ENCODE assay signal across 8 cellular contexts in genomic region chr19:38669532-38669931, GRCh38. TPM values are rescaled to one million over a fixed set of nuclear protein-coding genes. Genes with fewer than 3 reads are reported as not detected.
DNase-seq lines count a peak whose midpoint lies in the region; ATAC-seq and TF ChIP-seq lines count a peak whose summit lies in the region.

No MANE protein-coding gene starts in this region.

- H3K4me1 Mint-ChIP-seq in CD8-positive, alpha-beta T cell (ENCODE audit: low read depth) = peaks cover 71% of the 10 kb centered on the region
- peaks cover 87% of the 10 kb centered on the region for H3K4me1 Mint-ChIP-seq in dendritic cell treated with granulocyte-macrophage colony-stimulating factor and Interleukin-4, amounts not matched to agents 40 ng/mL and 50 ng/mL, for 4 days (ENCODE audit: low read depth)

- CTCF ChIA-PET in CD8-positive, alpha-beta T cell (lab: Charles Lee) = interaction anchor here (0.7 to 1.7 kb wide), 6 partner anchors 11 to 33 kb away, joined by 3 to 7 read pairs (median 4); no protein-coding TSS in a partner anchor

- no peak overlapping the region for H3K4me3 ChIP-seq in CD8-positive, alpha-beta T cell (ENCODE audit: low read depth, low read length)
- H3K4me3 ChIP-seq in NB4 (ENCODE audit: low read depth, low read length) (no peak overlapping the region), neutrophil (ENCODE audit: low read depth in 1 of 2, low read length in 1 of 2) (peak overlapping the region; percentile 10 to 31)

- H3K4me3 Mint-ChIP-seq in CD8-positive, alpha-beta T cell = peak overlapping the region; percentile 52
- no peak overlapping the region for H3K4me3 Mint-ChIP-seq in dendritic cell treated with granulocyte-macrophage colony-stimulating factor and Interleukin-4, amounts not matched to agents 40 ng/mL and 50 ng/mL, for 4 days

- H3K9me3 Mint-ChIP-seq in CD8-positive, alpha-beta T cell = no peaks in the 10 kb centered on the region
- H3K9me3 Mint-ChIP-seq in dendritic cell treated with granulocyte-macrophage colony-stimulating factor and Interleukin-4, amounts not matched to agents 40 ng/mL and 50 ng/mL, for 4 days = no peaks in the 10 kb centered on the region

- intact Hi-C loops in CD8-positive, alpha-beta T cell (cut with DNase I, micrococcal nuclease) = no loop called here
- intact Hi-C loops in dendritic cell treated with granulocyte-macrophage colony-stimulating factor and Interleukin-4, amounts not matched to agents 40 ng/mL and 50 ng/mL, for 4 days (cut with micrococcal nuclease) = loop anchor here (2.0 kb wide), 1 partner anchor 17 kb away; no protein-coding TSS in a partner anchor

- peak overlapping the region; percentile 8 for H3K27ac Mint-ChIP-seq in CD8-positive, alpha-beta T cell
- peak overlapping the region; percentile 84 for H3K27ac Mint-ChIP-seq in dendritic cell treated with granulocyte-macrophage colony-stimulating factor and Interleukin-4, amounts not matched to agents 40 ng/mL and 50 ng/mL, for 4 days

- no peaks in the 10 kb centered on the region for H3K9me3 ChIP-seq in CD8-positive, alpha-beta T cell (ENCODE audit: low read length)
- H3K9me3 ChIP-seq in neutrophil = no peaks in the 10 kb centered on the region

- TF ChIP-seq POLR2A in NB4 (IDR thresholded peaks at IDR 0.05; ENCODE audit: extremely low read depth, insufficient read length) = no peak

- DNase-seq in CD8-positive, alpha-beta T cell = peak in 5 of 7 experiments; percentile 37 to 70 (median 50)
- DNase-seq in NB4 (ENCODE audit: low read depth) (peak; percentile 69), NCI-H187 (lab: John Stamatoyannopoulos, UW) (no peak), NCI-H526 treated with DMSO at 0.1 percent for 48 hours (lab: John Stamatoyannopoulos, UW) (no peak)

- no peak overlapping the region for H3K27ac ChIP-seq in CD8-positive, alpha-beta T cell (ENCODE audit: low read depth, low read length)
- H3K27ac ChIP-seq in neutrophil = peak overlapping the region; percentile 88

- no peaks in the 10 kb centered on the region for H3K36me3 ChIP-seq in CD8-positive, alpha-beta T cell (ENCODE audit: insufficient read depth, low read length)
- no peaks in the 10 kb centered on the region for H3K36me3 ChIP-seq in neutrophil

- TF ChIP-seq CTCF in CD8-positive, alpha-beta T cell (IDR thresholded peaks at IDR 0.05) = no peak
- TF ChIP-seq CTCF in NB4 (IDR thresholded peaks at IDR 0.05; ENCODE audit: low read depth, low read length) (no peak), neutrophil (IDR thresholded peaks at IDR 0.05) (no peak)

- peak; percentile 42 for ATAC-seq in CD8-positive, alpha-beta T cell
- ATAC-seq in HG03442 (IDR thresholded peaks at IDR 0.05; ENCODE audit: unreplicated experiment) = no peak
- ATAC-seq in HG03378 (IDR thresholded peaks at IDR 0.05; ENCODE audit: unreplicated experiment) = no peak

- H3K36me3 Mint-ChIP-seq in CD8-positive, alpha-beta T cell = peaks cover 3% of the 10 kb centered on the region
- H3K36me3 Mint-ChIP-seq in dendritic cell treated with granulocyte-macrophage colony-stimulating factor and Interleukin-4, amounts not matched to agents 40 ng/mL and 50 ng/mL, for 4 days (ENCODE audit: low read depth) = peaks cover 28% of the 10 kb centered on the region

- H3K27me3 ChIP-seq in CD8-positive, alpha-beta T cell (ENCODE audit: insufficient read depth, low read length) = peaks cover under 1% of the 10 kb centered on the region
- no peaks in the 10 kb centered on the region for H3K27me3 ChIP-seq in neutrophil

- POLR2A ChIA-PET in CD8-positive, alpha-beta T cell (lab: Charles Lee) = interaction anchor here (0.6 to 2.0 kb wide), 11 partner anchors 10 to 266 kb away, joined by 3 to 11 read pairs (median 3); partner anchors contain the start of genes ACTN4, EIF3K, FAM98C and NFKBIB

- peaks cover 8% of the 10 kb centered on the region for H3K27me3 Mint-ChIP-seq in CD8-positive, alpha-beta T cell (ENCODE audit: low read depth)
- no peaks in the 10 kb centered on the region for H3K27me3 Mint-ChIP-seq in dendritic cell treated with granulocyte-macrophage colony-stimulating factor and Interleukin-4, amounts not matched to agents 40 ng/mL and 50 ng/mL, for 4 days

- peaks cover 56% of the 10 kb centered on the region for H3K4me1 ChIP-seq in CD8-positive, alpha-beta T cell (ENCODE audit: insufficient read depth, low read length)
- H3K4me1 ChIP-seq in neutrophil (ENCODE audit: control insufficient read depth in 1 of 2, insufficient read depth in 1 of 2, low read depth in 1 of 2, low read length in 1 of 2) = peaks cover 72 to 76% of the 10 kb centered on the region in 2 experiments

RNA-seq across cellular contexts. Expression of gene ACTN4, which starts 22.1 kb away (rescaled TPM):
- 100 to 1,000 TPM; 110 to 111 TPM for total RNA-seq in CD8-positive, alpha-beta T cell

RNA-seq across cellular contexts. Expression of gene EIF3K, which starts 50.5 kb away (rescaled TPM):
- total RNA-seq in CD8-positive, alpha-beta T cell = 100 to 1,000 TPM; 313 to 315 TPM

RNA-seq across cellular contexts. Expression of gene MAP4K1, which starts 51.8 kb away (rescaled TPM):
- total RNA-seq in CD8-positive, alpha-beta T cell = 100 to 1,000 TPM; 135 to 151 TPM

Comparison
In these comparisons a context has a peak if more than half of its experiments do, and no peak if none do; other contexts are left out.
1. DNase-seq: peak in CD8-positive, alpha-beta T cell (5 of 7) and NB4 (single experiment); none in NCI-H187 (0 of 2) and NCI-H526 treated with DMSO at 0.1 percent for 48 hours (single experiment).
2. H3K4me3 ChIP-seq: peak in neutrophil (2 of 2); none in CD8-positive, alpha-beta T cell (single experiment) and NB4 (single experiment).